1 cellular context compared by ENCODE assay signal in the genomic region with DNA sequence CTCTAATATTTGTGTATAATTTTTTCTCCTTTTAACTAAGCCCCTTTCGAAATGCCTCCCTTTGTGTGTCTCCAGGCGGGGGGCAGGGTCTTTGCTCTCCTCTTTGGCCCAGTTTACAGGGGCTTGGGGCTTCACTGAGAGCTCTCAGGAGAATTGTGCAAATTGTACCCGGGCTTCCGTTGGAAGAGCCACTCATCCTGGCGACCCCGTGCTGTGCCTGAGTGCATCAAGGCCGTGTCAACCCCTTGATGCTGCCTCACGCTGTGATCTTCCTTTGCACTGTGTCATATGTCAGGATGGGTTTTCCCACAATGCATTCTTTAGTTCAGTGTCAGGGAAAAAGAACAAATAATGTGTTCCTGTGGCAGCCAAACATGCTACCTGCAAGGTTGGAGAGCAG.
TF ChIP-seq lines count a peak whose summit lies in the region.

No MANE protein-coding gene starts in this region.

TF ChIP-seq in HepG2, 621 proteins besides CTCF, POLR2A, EP300 and RAD21 (continued from another document):
- TF ChIP-seq, protein P1, sequence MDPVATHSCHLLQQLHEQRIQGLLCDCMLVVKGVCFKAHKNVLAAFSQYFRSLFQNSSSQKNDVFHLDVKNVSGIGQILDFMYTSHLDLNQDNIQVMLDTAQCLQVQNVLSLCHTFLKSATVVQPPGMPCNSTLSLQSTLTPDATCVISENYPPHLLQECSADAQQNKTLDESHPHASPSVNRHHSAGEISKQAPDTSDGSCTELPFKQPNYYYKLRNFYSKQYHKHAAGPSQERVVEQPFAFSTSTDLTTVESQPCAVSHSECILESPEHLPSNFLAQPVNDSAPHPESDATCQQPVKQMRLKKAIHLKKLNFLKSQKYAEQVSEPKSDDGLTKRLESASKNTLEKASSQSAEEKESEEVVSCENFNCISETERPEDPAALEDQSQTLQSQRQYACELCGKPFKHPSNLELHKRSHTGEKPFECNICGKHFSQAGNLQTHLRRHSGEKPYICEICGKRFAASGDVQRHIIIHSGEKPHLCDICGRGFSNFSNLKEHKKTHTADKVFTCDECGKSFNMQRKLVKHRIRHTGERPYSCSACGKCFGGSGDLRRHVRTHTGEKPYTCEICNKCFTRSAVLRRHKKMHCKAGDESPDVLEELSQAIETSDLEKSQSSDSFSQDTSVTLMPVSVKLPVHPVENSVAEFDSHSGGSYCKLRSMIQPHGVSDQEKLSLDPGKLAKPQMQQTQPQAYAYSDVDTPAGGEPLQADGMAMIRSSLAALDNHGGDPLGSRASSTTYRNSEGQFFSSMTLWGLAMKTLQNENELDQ (CRISPR knock-in tag; IDR thresholded peaks at IDR 0.05; ENCODE audit: borderline replicate concordance): no peak
- TF ChIP-seq SP140L (CRISPR knock-in tag; IDR thresholded peaks at IDR 0.05; ENCODE audit: borderline replicate concordance) (no peak), BRD4 (CRISPR knock-in tag; IDR thresholded peaks at IDR 0.05) (no peak), ZNF335 (CRISPR knock-in tag; IDR thresholded peaks at IDR 0.05) (no peak), JARID2 (CRISPR knock-in tag; IDR thresholded peaks at IDR 0.05; ENCODE audit: insufficient replicate concordance) (no peak), KLF16 (CRISPR knock-in tag; IDR thresholded peaks at IDR 0.05) (no peak), ZKSCAN1 (IDR thresholded peaks at IDR 0.05; ENCODE audit: low read length) (no peak), ADNP (CRISPR knock-in tag; IDR thresholded peaks at IDR 0.05) (no peak), IRF2 (CRISPR knock-in tag; IDR thresholded peaks at IDR 0.05) (no peak), REXO4 (CRISPR knock-in tag; IDR thresholded peaks at IDR 0.05; ENCODE audit: borderline replicate concordance) (no peak), PAWR (CRISPR knock-in tag; IDR thresholded peaks at IDR 0.05; ENCODE audit: borderline replicate concordance) (no peak)
- TF ChIP-seq, protein P2, sequence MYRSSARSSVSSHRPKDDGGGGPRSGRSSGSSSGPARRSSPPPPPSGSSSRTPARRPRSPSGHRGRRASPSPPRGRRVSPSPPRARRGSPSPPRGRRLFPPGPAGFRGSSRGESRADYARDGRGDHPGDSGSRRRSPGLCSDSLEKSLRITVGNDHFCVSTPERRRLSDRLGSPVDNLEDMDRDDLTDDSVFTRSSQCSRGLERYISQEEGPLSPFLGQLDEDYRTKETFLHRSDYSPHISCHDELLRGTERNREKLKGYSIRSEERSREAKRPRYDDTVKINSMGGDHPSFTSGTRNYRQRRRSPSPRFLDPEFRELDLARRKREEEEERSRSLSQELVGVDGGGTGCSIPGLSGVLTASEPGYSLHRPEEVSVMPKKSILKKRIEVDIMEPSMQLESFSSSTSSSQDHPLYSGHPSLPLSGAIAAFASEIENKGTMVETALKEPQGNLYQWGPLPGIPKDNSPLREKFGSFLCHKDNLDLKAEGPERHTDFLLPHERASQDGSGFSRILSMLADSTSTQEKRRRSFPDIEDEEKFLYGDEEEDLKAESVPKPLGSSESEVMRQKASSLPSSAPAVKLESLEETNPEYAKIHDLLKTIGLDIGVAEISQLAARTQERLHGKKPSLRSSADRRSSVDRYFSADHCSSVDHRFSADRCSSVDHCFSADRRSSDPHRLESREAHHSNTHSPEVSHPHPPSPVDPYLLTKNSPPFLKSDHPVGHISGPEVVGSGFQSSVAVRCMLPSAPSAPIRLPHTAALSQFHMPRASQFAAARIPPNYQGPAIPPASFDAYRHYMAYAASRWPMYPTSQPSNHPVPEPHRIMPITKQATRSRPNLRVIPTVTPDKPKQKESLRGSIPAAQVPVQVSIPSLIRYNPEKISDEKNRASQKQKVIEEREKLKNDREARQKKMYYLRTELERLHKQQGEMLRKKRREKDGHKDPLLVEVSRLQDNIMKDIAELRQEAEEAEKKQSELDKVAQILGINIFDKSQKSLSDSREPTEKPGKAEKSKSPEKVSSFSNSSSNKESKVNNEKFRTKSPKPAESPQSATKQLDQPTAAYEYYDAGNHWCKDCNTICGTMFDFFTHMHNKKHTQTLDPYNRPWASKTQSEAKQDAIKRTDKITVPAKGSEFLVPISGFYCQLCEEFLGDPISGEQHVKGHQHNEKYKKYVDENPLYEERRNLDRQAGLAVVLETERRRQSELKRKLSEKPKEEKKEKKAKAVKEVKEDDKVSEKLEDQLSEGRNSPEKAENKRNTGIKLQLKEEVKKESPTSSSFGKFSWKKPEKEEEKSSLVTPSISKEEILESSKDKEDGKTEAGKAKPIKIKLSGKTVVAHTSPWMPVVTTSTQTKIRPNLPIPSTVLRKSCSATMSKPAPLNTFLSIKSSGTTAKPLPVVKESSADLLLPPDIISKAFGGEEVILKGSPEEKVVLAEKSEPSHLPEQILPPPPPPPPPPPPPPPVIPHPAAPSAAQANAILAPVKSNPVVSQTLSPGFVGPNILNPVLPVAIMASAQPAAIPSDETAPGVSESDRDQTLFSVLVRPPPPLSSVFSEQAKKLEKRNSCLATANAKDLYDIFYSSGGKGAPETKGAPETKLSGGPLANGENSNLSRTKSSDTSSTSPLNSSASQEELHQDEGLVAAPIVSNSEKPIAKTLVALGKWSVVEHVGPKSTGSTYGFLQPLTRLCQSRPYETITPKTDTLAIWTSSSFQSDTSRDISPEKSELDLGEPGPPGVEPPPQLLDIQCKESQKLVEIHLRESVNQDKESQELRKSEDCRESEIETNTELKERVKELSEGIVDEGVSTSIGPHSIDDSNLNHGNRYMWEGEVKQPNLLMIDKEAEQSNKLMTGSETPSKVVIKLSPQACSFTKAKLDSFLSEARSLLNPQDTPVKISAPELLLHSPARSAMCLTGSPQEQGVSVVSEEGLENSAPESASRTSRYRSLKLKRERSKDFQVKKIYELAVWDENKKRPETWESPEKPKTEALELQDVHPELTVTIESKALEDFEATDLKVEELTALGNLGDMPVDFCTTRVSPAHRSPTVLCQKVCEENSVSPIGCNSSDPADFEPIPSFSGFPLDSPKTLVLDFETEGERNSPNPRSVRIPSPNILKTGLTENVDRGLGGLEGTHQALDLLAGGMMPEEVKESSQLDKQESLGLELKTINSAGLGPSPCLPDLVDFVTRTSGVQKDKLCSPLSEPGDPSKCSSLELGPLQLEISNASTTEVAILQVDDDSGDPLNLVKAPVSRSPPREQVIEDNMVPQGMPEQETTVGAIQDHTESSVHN (CRISPR knock-in tag; IDR thresholded peaks at IDR 0.05): no peak
- TF ChIP-seq, protein P3, sequence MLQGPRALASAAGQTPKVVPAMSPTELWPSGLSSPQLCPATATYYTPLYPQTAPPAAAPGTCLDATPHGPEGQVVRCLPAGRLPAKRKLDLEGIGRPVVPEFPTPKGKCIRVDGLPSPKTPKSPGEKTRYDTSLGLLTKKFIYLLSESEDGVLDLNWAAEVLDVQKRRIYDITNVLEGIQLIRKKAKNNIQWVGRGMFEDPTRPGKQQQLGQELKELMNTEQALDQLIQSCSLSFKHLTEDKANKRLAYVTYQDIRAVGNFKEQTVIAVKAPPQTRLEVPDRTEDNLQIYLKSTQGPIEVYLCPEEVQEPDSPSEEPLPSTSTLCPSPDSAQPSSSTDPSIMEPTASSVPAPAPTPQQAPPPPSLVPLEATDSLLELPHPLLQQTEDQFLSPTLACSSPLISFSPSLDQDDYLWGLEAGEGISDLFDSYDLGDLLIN (CRISPR knock-in tag; IDR thresholded peaks at IDR 0.05; ENCODE audit: borderline replicate concordance): no peak
- TF ChIP-seq, protein P4, sequence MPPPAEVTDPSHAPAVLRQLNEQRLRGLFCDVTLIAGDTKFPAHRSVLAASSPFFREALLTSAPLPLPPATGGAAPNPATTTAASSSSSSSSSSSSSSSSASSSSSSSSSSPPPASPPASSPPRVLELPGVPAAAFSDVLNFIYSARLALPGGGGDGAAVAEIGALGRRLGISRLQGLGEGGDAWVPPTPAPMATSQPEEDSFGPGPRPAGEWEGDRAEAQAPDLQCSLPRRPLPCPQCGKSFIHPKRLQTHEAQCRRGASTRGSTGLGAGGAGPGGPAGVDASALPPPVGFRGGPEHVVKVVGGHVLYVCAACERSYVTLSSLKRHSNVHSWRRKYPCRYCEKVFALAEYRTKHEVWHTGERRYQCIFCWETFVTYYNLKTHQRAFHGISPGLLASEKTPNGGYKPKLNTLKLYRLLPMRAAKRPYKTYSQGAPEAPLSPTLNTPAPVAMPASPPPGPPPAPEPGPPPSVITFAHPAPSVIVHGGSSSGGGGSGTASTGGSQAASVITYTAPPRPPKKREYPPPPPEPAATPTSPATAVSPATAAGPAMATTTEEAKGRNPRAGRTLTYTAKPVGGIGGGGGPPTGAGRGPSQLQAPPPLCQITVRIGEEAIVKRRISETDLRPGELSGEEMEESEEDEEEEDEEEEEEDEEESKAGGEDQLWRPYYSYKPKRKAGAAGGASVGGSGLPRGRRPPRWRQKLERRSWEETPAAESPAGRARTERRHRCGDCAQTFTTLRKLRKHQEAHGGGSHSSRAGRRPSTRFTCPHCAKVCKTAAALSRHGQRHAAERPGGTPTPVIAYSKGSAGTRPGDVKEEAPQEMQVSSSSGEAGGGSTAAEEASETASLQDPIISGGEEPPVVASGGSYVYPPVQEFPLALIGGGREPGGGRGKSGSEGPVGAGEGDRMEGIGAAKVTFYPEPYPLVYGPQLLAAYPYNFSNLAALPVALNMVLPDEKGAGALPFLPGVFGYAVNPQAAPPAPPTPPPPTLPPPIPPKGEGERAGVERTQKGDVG (CRISPR knock-in tag; IDR thresholded peaks at IDR 0.05; ENCODE audit: borderline replicate concordance): no peak
- TF ChIP-seq, protein P5, sequence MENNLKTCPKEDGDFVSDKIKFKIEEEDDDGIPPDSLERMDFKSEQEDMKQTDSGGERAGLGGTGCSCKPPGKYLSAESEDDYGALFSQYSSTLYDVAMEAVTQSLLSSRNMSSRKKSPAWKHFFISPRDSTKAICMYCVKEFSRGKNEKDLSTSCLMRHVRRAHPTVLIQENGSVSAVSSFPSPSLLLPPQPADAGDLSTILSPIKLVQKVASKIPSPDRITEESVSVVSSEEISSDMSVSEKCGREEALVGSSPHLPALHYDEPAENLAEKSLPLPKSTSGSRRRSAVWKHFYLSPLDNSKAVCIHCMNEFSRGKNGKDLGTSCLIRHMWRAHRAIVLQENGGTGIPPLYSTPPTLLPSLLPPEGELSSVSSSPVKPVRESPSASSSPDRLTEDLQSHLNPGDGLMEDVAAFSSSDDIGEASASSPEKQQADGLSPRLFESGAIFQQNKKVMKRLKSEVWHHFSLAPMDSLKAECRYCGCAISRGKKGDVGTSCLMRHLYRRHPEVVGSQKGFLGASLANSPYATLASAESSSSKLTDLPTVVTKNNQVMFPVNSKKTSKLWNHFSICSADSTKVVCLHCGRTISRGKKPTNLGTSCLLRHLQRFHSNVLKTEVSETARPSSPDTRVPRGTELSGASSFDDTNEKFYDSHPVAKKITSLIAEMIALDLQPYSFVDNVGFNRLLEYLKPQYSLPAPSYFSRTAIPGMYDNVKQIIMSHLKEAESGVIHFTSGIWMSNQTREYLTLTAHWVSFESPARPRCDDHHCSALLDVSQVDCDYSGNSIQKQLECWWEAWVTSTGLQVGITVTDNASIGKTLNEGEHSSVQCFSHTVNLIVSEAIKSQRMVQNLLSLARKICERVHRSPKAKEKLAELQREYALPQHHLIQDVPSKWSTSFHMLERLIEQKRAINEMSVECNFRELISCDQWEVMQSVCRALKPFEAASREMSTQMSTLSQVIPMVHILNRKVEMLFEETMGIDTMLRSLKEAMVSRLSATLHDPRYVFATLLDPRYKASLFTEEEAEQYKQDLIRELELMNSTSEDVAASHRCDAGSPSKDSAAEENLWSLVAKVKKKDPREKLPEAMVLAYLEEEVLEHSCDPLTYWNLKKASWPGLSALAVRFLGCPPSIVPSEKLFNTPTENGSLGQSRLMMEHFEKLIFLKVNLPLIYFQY (CRISPR knock-in tag; IDR thresholded peaks at IDR 0.05; ENCODE audit: borderline replicate concordance): no peak
